Comparison of ENCODE assay signal across 8 cellular contexts in genomic region chr6:36028887-36029324, GRCh38. TPM values are rescaled to one million over a fixed set of nuclear protein-coding genes. Genes with fewer than 3 reads are reported as not detected.
DNase-seq lines count a peak whose midpoint lies in the region; ATAC-seq and TF ChIP-seq lines count a peak whose summit lies in the region.

No MANE protein-coding gene starts in this region.

- peak; percentile 42 for DNase-seq in NCI-H2227 treated with DMSO at 0.1 percent for 48 hours (lab: John Stamatoyannopoulos, UW)
- peak; percentile 87 for DNase-seq in activated CD4-positive, alpha-beta T cell treated with anti-CD3 and anti-CD28 coated beads for 48 hours
- DNase-seq in coronary artery (ENCODE audit: low spot score): peak; percentile 83
- DNase-seq in left lobe of liver (ENCODE audit: low spot score): peak; percentile 61
- DNase-seq in stimulated activated CD4-positive, alpha-beta T cell treated with anti-CD3 and anti-CD28 coated beads, Interleukin-1b, Interleukin-23, amount 100 ng/mL, for 24 hours (ENCODE audit: low read depth in 4 of 4, low spot score in 1 of 4): peak; percentile 43 to 70 (median 56)
- DNase-seq in GM10266 (ENCODE audit: extremely low spot score): no peak

- ATAC-seq in GM18867 (IDR thresholded peaks at IDR 0.05; ENCODE audit: unreplicated experiment) (peak; percentile 24), left lobe of liver (peak; percentile 25), HG03159 (IDR thresholded peaks at IDR 0.05; ENCODE audit: unreplicated experiment) (no peak)

- no peak for TF ChIP-seq CTCF in coronary artery (IDR thresholded peaks at IDR 0.05)
- TF ChIP-seq CTCF in GM10266 (IDR thresholded peaks at IDR 0.05; ENCODE audit: control insufficient read depth, insufficient read depth, low read depth, missing control alignments): no peak

- peak overlapping the region; percentile 89 to 91 for H3K27ac ChIP-seq in coronary artery

- H3K4me3 ChIP-seq in coronary artery: peak overlapping the region; percentile 95

RNA-seq across cellular contexts. Expression of gene MAPK14, which starts 1.3 kb away (rescaled TPM):
- total RNA-seq in left lobe of liver: 40.8 TPM

RNA-seq across cellular contexts. Expression of gene SLC26A8, which starts 4.5 kb away (rescaled TPM):
- 0.30 TPM for total RNA-seq in left lobe of liver
